ENCODE assay signal across 8 cellular contexts in the genomic region with DNA sequence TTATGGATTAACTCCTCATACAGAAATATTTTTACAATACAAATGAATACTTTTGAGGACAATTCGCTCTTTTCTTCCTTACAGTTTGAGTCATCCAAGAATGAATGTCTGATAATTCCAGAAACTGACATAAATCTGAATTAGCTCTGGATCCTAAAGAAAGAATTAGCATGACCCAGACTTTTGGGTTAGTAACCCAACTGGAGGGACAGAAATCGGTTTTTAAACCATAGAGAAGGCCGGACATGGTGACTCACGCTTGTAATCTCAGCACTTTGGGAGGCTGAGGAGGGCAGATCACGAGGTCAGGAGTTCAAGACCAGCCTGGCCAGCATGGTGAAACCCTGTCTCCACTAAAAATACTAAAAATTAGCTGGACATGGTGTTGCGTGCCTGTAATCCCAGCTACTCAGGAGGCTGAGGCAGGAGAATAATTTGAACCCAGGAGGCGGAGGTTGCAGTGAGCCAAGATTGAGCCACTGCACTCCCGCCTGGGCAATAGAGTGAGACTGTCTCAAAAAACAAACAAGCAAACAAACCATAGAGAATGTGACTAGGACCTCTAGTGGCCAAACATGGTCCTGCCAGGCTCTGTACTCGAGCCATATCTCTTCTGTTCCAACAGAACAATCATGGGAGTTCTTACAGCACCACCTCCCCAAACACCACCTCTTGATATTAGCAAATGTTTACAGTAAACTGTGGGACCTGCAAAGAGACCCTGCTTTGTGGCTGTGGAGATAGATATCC. TPM values are rescaled to one million over a fixed set of nuclear protein-coding genes. Genes with fewer than 3 reads are reported as not detected.
A peak's percentile ranks its signal among the peaks of the same experiment; 100 is the strongest.
DNase-seq lines count a peak whose midpoint lies in the region; TF ChIP-seq lines count a peak whose summit lies in the region.

No MANE protein-coding gene starts in this region.

- no peaks in the 10 kb centered on the region for H3K27me3 ChIP-seq in dorsolateral prefrontal cortex
- H3K27me3 ChIP-seq in transverse colon = no peaks in the 10 kb centered on the region

- TF ChIP-seq POLR2A in transverse colon (IDR thresholded peaks at IDR 0.05) = no peak

- in situ Hi-C loops in transverse colon (cut with MboI; ENCODE audit: low pct_ligation_motif_present in 1 of 4, low pct_unique_long_range_greater_than_20kb in 1 of 4, low sequenced_read_pairs in 3 of 4) = no loop called here

- intact Hi-C loops in dorsolateral prefrontal cortex (cut with DNase I) = loop anchor here (2.0 to 5.0 kb wide), 2 partner anchors 42 to 43 kb away; partner anchors contain the start of gene LURAP1L (in 1 of the 2)
- intact Hi-C loops in transverse colon (cut with DNase I; ENCODE audit: low total_unique reads) = loop anchor here (10.0 kb wide), 2 partner anchors 45 to 65 kb away; partner anchors contain the start of gene LURAP1L

- TF ChIP-seq RAD21 in Ishikawa (IDR thresholded peaks at IDR 0.05; ENCODE audit: low read depth) = peak; percentile 62

- TF ChIP-seq CTCF in dorsolateral prefrontal cortex (IDR thresholded peaks at IDR 0.05 in 54 of 56, conservative IDR thresholded peaks at IDR 0.05 in 2 of 56; ENCODE audit: low read depth in 1 of 56, partially characterized antibody in 56 of 56) = peak in 52 of 56 donors; percentile 15 to 61 (median 38)
- TF ChIP-seq CTCF in transverse colon (IDR thresholded peaks at IDR 0.05) = peak; percentile 28 to 51 (median 49)

- H3K36me3 ChIP-seq in transverse colon = no peaks in the 10 kb centered on the region

- peaks cover 15 to 48% (median 41%) of the 10 kb centered on the region in 4 donors for H3K4me1 ChIP-seq in transverse colon

- DNase-seq in SKM-1 treated with dmso at 0.1 percent for 144 hours (lab: John Stamatoyannopoulos, UW; ENCODE audit: unreplicated experiment) (peak; percentile 18), SKM-1 (lab: John Stamatoyannopoulos, UW; ENCODE audit: unreplicated experiment) (no peak), dorsolateral prefrontal cortex (peak in 1 of 10 donors; percentile 29), transverse colon (peak; percentile 19), amniotic stem cell (lab: John Stamatoyannopoulos, UW) (no peak), C1 segment of cervical spinal cord (lab: John Stamatoyannopoulos, UW) (no peak)
- no peak for DNase-seq in stimulated activated naive CD4-positive, alpha-beta T cell (lab: John Stamatoyannopoulos, UW)

- no peaks in the 10 kb centered on the region for H3K9me3 ChIP-seq in transverse colon

- 60 to 85% methylated on average over 1 to 9 of the region's 9 CpGs for WGBS in transverse colon (ENCODE audit: low coverage in 1 of 2), 2 donors

- H3K27ac ChIP-seq in dorsolateral prefrontal cortex = no peak overlapping the region
- H3K27ac ChIP-seq in transverse colon = peak overlapping the region; percentile 79 to 84 (median 81)

- no peak overlapping the region for H3K4me3 ChIP-seq in dorsolateral prefrontal cortex
- no peak overlapping the region for H3K4me3 ChIP-seq in transverse colon

- TF ChIP-seq EP300 in Ishikawa (IDR thresholded peaks at IDR 0.05; ENCODE audit: borderline replicate concordance) (no peak), transverse colon (IDR thresholded peaks at IDR 0.05; ENCODE audit: low read depth) (no peak)

TF ChIP-seq in Ishikawa, 13 proteins besides CTCF, POLR2A, EP300 and RAD21:
- TF ChIP-seq TEAD4 (IDR thresholded peaks at IDR 0.05) (no peak), CEBPB (IDR thresholded peaks at IDR 0.05) (no peak), FOXM1 (IDR thresholded peaks at IDR 0.05; ENCODE audit: borderline replicate concordance, low read depth) (no peak), TCF12 (IDR thresholded peaks at IDR 0.05; ENCODE audit: low read depth) (no peak), MAX (IDR thresholded peaks at IDR 0.05) (no peak), YY1 (IDR thresholded peaks at IDR 0.05; ENCODE audit: low read depth) (no peak), ZBTB7A (IDR thresholded peaks at IDR 0.05; ENCODE audit: low read depth) (no peak), NFIC (IDR thresholded peaks at IDR 0.05) (no peak)
- TF ChIP-seq, protein P1, sequence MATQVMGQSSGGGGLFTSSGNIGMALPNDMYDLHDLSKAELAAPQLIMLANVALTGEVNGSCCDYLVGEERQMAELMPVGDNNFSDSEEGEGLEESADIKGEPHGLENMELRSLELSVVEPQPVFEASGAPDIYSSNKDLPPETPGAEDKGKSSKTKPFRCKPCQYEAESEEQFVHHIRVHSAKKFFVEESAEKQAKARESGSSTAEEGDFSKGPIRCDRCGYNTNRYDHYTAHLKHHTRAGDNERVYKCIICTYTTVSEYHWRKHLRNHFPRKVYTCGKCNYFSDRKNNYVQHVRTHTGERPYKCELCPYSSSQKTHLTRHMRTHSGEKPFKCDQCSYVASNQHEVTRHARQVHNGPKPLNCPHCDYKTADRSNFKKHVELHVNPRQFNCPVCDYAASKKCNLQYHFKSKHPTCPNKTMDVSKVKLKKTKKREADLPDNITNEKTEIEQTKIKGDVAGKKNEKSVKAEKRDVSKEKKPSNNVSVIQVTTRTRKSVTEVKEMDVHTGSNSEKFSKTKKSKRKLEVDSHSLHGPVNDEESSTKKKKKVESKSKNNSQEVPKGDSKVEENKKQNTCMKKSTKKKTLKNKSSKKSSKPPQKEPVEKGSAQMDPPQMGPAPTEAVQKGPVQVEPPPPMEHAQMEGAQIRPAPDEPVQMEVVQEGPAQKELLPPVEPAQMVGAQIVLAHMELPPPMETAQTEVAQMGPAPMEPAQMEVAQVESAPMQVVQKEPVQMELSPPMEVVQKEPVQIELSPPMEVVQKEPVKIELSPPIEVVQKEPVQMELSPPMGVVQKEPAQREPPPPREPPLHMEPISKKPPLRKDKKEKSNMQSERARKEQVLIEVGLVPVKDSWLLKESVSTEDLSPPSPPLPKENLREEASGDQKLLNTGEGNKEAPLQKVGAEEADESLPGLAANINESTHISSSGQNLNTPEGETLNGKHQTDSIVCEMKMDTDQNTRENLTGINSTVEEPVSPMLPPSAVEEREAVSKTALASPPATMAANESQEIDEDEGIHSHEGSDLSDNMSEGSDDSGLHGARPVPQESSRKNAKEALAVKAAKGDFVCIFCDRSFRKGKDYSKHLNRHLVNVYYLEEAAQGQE (IDR thresholded peaks at IDR 0.05; ENCODE audit: low read depth) = no peak
TF ChIP-seq in Ishikawa: peak in this region for 0.

RNA-seq across cellular contexts. Expression of gene LURAP1L, which starts 44.8 kb away (rescaled TPM):
- total RNA-seq in dorsolateral prefrontal cortex (10 to 100 TPM in 58 of 120 experiments, 1 to 10 TPM in 62; 2.9 to 37.9 (median 9.8) TPM), transverse colon (10 to 100 TPM; 19.1 to 50.0 (median 34.5) TPM)

Comparison
In these comparisons a context has a peak if more than half of its experiments do, and no peak if none do; other contexts are left out.
1. DNase-seq: peak in SKM-1 treated with dmso at 0.1 percent for 144 hours (single experiment) and transverse colon (single experiment); none in SKM-1 (single experiment), amniotic stem cell (single experiment), C1 segment of cervical spinal cord (0 of 14) and stimulated activated naive CD4-positive, alpha-beta T cell (0 of 6).
2. H3K27ac ChIP-seq: peak in transverse colon (4 of 4); none in dorsolateral prefrontal cortex (0 of 59).